In the genomic region with DNA sequence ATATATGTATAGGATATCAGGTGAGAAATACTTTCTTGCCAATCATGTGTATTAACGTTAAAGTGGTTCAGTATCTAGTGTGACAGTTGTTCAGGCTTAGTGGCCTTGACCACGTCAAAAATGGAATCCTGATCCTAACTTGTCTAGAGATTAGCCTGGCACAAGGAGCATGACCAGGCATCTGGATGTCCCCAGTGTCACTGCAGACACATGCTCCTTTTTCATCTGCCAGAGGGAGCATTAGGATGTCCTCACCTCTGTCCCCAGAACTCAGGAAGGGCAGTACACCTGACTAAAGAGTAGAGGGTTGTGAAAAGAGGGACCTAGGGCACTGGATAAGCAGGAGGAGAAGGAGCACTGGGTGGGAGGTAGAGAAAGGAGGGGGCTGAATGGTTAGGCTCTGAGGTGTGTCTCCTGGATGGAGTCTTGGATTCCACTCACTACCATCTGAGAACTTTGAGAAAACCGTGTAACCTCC, we compare ENCODE assay signal across 2 cellular contexts.
A peak's percentile ranks its signal among the peaks of the same experiment; 100 is the strongest.
TF ChIP-seq lines count a peak whose summit lies in the region.

No MANE protein-coding gene starts in this region.

TF ChIP-seq in GM12891, 5 proteins besides CTCF, POLR2A, EP300 and RAD21:
- TF ChIP-seq POU2F2 (IDR thresholded peaks at IDR 0.05; ENCODE audit: low read depth, low read length) = no peak
- TF ChIP-seq PAX5 (IDR thresholded peaks at IDR 0.05; ENCODE audit: insufficient read depth, low read length, severe bottlenecking) = no peak
- no peak for TF ChIP-seq TAF1 (IDR thresholded peaks at IDR 0.05; ENCODE audit: low read depth, low read length)
- no peak for TF ChIP-seq POLR2AphosphoS5 (IDR thresholded peaks at IDR 0.05; ENCODE audit: low read depth, low read length)
- TF ChIP-seq SPI1 (IDR thresholded peaks at IDR 0.05; ENCODE audit: low read depth, low read length) = no peak

TF ChIP-seq in K562, 482 proteins besides CTCF, POLR2A, EP300 and RAD21:
- TF ChIP-seq, protein P1, sequence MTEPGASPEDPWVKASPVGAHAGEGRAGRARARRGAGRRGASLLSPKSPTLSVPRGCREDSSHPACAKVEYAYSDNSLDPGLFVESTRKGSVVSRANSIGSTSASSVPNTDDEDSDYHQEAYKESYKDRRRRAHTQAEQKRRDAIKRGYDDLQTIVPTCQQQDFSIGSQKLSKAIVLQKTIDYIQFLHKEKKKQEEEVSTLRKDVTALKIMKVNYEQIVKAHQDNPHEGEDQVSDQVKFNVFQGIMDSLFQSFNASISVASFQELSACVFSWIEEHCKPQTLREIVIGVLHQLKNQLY (CRISPR knock-in tag; conservative IDR thresholded peaks at IDR 0.05) = 0 out of 4 replicates have a peak, but pooled peaks of 1 of the 2 experiments have one; percentile 10
- TF ChIP-seq, protein P2, sequence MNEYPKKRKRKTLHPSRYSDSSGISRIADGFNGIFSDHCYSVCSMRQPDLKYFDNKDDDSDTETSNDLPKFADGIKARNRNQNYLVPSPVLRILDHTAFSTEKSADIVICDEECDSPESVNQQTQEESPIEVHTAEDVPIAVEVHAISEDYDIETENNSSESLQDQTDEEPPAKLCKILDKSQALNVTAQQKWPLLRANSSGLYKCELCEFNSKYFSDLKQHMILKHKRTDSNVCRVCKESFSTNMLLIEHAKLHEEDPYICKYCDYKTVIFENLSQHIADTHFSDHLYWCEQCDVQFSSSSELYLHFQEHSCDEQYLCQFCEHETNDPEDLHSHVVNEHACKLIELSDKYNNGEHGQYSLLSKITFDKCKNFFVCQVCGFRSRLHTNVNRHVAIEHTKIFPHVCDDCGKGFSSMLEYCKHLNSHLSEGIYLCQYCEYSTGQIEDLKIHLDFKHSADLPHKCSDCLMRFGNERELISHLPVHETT (CRISPR knock-in tag; conservative IDR thresholded peaks at IDR 0.05 in 1 of 2, IDR thresholded peaks at IDR 0.05 in 1 of 2) = peak in 1 of 2 experiments; percentile 87; a peak in 1 of 4 replicates
- TF ChIP-seq BRCA1 (IDR thresholded peaks at IDR 0.05) (no peak), BRCA1 (CRISPR knock-in tag; IDR thresholded peaks at IDR 0.05) (no peak), MYNN (IDR thresholded peaks at IDR 0.05) (no peak), MYNN (CRISPR knock-in tag; IDR thresholded peaks at IDR 0.05) (peak; percentile 72; the same call in 1 of the 2 replicates), ELF1 (tag; IDR thresholded peaks at IDR 0.05) (no peak), PHF21A (IDR thresholded peaks at IDR 0.05; ENCODE audit: borderline replicate concordance, low read depth) (no peak)
- TF ChIP-seq, protein P3, sequence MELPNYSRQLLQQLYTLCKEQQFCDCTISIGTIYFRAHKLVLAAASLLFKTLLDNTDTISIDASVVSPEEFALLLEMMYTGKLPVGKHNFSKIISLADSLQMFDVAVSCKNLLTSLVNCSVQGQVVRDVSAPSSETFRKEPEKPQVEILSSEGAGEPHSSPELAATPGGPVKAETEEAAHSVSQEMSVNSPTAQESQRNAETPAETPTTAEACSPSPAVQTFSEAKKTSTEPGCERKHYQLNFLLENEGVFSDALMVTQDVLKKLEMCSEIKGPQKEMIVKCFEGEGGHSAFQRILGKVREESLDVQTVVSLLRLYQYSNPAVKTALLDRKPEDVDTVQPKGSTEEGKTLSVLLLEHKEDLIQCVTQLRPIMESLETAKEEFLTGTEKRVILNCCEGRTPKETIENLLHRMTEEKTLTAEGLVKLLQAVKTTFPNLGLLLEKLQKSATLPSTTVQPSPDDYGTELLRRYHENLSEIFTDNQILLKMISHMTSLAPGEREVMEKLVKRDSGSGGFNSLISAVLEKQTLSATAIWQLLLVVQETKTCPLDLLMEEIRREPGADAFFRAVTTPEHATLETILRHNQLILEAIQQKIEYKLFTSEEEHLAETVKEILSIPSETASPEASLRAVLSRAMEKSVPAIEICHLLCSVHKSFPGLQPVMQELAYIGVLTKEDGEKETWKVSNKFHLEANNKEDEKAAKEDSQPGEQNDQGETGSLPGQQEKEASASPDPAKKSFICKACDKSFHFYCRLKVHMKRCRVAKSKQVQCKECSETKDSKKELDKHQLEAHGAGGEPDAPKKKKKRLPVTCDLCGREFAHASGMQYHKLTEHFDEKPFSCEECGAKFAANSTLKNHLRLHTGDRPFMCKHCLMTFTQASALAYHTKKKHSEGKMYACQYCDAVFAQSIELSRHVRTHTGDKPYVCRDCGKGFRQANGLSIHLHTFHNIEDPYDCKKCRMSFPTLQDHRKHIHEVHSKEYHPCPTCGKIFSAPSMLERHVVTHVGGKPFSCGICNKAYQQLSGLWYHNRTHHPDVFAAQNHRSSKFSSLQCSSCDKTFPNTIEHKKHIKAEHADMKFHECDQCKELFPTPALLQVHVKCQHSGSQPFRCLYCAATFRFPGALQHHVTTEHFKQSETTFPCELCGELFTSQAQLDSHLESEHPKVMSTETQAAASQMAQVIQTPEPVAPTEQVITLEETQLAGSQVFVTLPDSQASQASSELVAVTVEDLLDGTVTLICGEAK (IDR thresholded peaks at IDR 0.05) = no peak
- TF ChIP-seq, protein P3 (CRISPR knock-in tag; IDR thresholded peaks at IDR 0.05) = 0 out of 2 replicates have a peak, but pooled peaks have one; percentile 3
